ENCODE assay signal across 37 cellular contexts in genomic region chr18:51138936-51139335, GRCh38.
"Had no signal": no experiment of that assay in that cellular context is flagged by ENCODE, and none has a peak within 500 bp of the region (broad histone marks: within the 10 kb centered on the region; RNA-seq: fewer than 3 reads in every experiment).

No MANE protein-coding gene starts in this region.

- H3K4me1 Mint-ChIP-seq: activated CD4-positive, alpha-beta T cell treated with anti-CD3 and anti-CD28 coated beads, Interleukin-2, amount 10 ng/mL, durations not matched to agents 24 days and 14 days; activated CD8-positive, alpha-beta memory T cell treated with anti-CD3 and anti-CD28 coated beads, Interleukin-2, amount 10 ng/mL, durations not matched to agents 7 days and 5 days; T-helper 17 cell had no signal

- H3K27ac Mint-ChIP-seq: activated CD4-positive, alpha-beta memory T cell treated with anti-CD3 and anti-CD28 coated beads for 36 hours; activated CD4-positive, alpha-beta T cell treated with anti-CD3 and anti-CD28 coated beads for 36 hours; activated CD4-positive, alpha-beta T cell treated with anti-CD3 and anti-CD28 coated beads, Interleukin-2, amount 10 ng/mL, durations not matched to agents 24 days and 14 days; activated CD8-positive, alpha-beta memory T cell treated with anti-CD3 and anti-CD28 coated beads, Interleukin-2, amount 10 ng/mL, durations not matched to agents 7 days and 5 days; activated CD8-positive, alpha-beta T cell treated with anti-CD3 and anti-CD28 coated beads, Interleukin-2, amount 10 ng/mL, durations not matched to agents 7 days and 5 days; activated naive CD4-positive, alpha-beta T cell treated with anti-CD3 and anti-CD28 coated beads for 36 hours; activated naive CD8-positive, alpha-beta T cell treated with anti-CD3 and anti-CD28 coated beads for 36 hours; activated naive CD8-positive, alpha-beta T cell treated with anti-CD3 and anti-CD28 coated beads, Interleukin-2, amount 50 U/mL, for 24 hours; activated T-helper 1 cell treated with anti-CD3 and anti-CD28 coated beads, Interleukin-12 subunit alpha, Interleukin-12 subunit beta, Interleukin-2, Interleukin-4 antibody, amounts not matched to agents 30 ng/mL and 10 ng/mL and 1 ng/mL, durations not matched to agents 14 hours and 24 hours and 36 hours; activated T-helper 2 cell treated with anti-CD3 and anti-CD28 coated beads, Interferon-gamma antibody, Interleukin-2, Interleukin-4, amounts not matched to agents 10 μg/mL and 5 μg/mL and 100 μg/mL, durations not matched to agents 14 hours and 24 hours and 36 hours; dendritic cell treated with granulocyte-macrophage colony-stimulating factor and Interleukin-4, amounts not matched to agents 40 ng/mL and 50 ng/mL, for 4 days; endodermal cell; T-helper 17 cell; T-helper 2 cell treated with Interferon-gamma antibody and Interleukin-4, amounts not matched to agents 5 μg/mL and 100 μg/mL, for 36 hours had no signal

- H3K9me3 Mint-ChIP-seq: activated CD4-positive, alpha-beta memory T cell treated with anti-CD3 and anti-CD28 coated beads for 36 hours; activated CD4-positive, alpha-beta T cell treated with anti-CD3 and anti-CD28 coated beads, Interleukin-2, amount 10 ng/mL, durations not matched to agents 24 days and 14 days; activated naive CD4-positive, alpha-beta T cell treated with anti-CD3 and anti-CD28 coated beads for 36 hours; activated naive CD4-positive, alpha-beta T cell treated with anti-CD3 and anti-CD28 coated beads, Interleukin-2, amount 50 U/mL, for 24 hours; activated naive CD8-positive, alpha-beta T cell treated with anti-CD3 and anti-CD28 coated beads, Interleukin-2, amount 50 U/mL, for 24 hours; activated T-helper 1 cell treated with anti-CD3 and anti-CD28 coated beads, Interleukin-12 subunit alpha, Interleukin-12 subunit beta, Interleukin-2, Interleukin-4 antibody, amounts not matched to agents 30 ng/mL and 10 ng/mL and 1 ng/mL, durations not matched to agents 14 hours and 24 hours and 36 hours; activated T-helper 2 cell treated with anti-CD3 and anti-CD28 coated beads, Interferon-gamma antibody, Interleukin-2, Interleukin-4, amounts not matched to agents 10 μg/mL and 5 μg/mL and 100 μg/mL, durations not matched to agents 14 hours and 24 hours and 36 hours; dendritic cell treated with granulocyte-macrophage colony-stimulating factor and Interleukin-4, amounts not matched to agents 40 ng/mL and 50 ng/mL, for 4 days; endodermal cell; T-helper 2 cell treated with Interferon-gamma antibody and Interleukin-4, amounts not matched to agents 5 μg/mL and 100 μg/mL, for 36 hours had no signal

- H3K36me3 ChIP-seq: adrenal gland, gastrocnemius medialis, heart left ventricle, WERI-Rb-1 had no signal

- ATAC-seq: activated CD4-positive, alpha-beta T cell treated with anti-CD3 and anti-CD28 coated beads for 36 hours; activated CD8-positive, alpha-beta memory T cell treated with anti-CD3 and anti-CD28 coated beads, Interleukin-2, amount 10 ng/mL, durations not matched to agents 7 days and 5 days; activated CD8-positive, alpha-beta T cell treated with anti-CD3 and anti-CD28 coated beads, Interleukin-2, amount 10 ng/mL, durations not matched to agents 7 days and 5 days; activated naive CD8-positive, alpha-beta T cell treated with anti-CD3 and anti-CD28 coated beads, Interleukin-2, amount 50 U/mL, for 24 hours; body of pancreas; esophagus mucosa; foreskin keratinocyte; gastrocnemius medialis; heart left ventricle; T-helper 17 cell had no signal

- H3K36me3 Mint-ChIP-seq: activated CD4-positive, alpha-beta memory T cell treated with anti-CD3 and anti-CD28 coated beads for 36 hours; activated CD8-positive, alpha-beta memory T cell treated with anti-CD3 and anti-CD28 coated beads, Interleukin-2, amount 10 ng/mL, durations not matched to agents 7 days and 5 days; activated naive CD4-positive, alpha-beta T cell treated with anti-CD3 and anti-CD28 coated beads, Interleukin-2, amount 50 U/mL, for 24 hours; activated naive CD8-positive, alpha-beta T cell treated with anti-CD3 and anti-CD28 coated beads for 36 hours had no signal

- H3K4me3 ChIP-seq: adrenal gland, body of pancreas, coronary artery, dorsolateral prefrontal cortex, gastrocnemius medialis, heart left ventricle had no signal

- H3K27ac ChIP-seq: adrenal gland, body of pancreas, coronary artery, dorsolateral prefrontal cortex, foreskin keratinocyte, gastrocnemius medialis, heart left ventricle, WERI-Rb-1 had no signal

- H3K9me3 ChIP-seq: adrenal gland, body of pancreas, gastrocnemius medialis, heart left ventricle had no signal

- H3K4me1 ChIP-seq: adrenal gland, body of pancreas, gastrocnemius medialis, heart left ventricle had no signal

- H3K4me3 Mint-ChIP-seq: activated CD4-positive, alpha-beta memory T cell treated with anti-CD3 and anti-CD28 coated beads for 36 hours; activated CD4-positive, alpha-beta T cell treated with anti-CD3 and anti-CD28 coated beads for 36 hours; activated CD4-positive, alpha-beta T cell treated with anti-CD3 and anti-CD28 coated beads, Interleukin-2, amount 10 ng/mL, durations not matched to agents 24 days and 14 days; activated CD8-positive, alpha-beta memory T cell treated with anti-CD3 and anti-CD28 coated beads, Interleukin-2, amount 10 ng/mL, durations not matched to agents 7 days and 5 days; activated CD8-positive, alpha-beta T cell treated with anti-CD3 and anti-CD28 coated beads, Interleukin-2, amount 10 ng/mL, durations not matched to agents 7 days and 5 days; activated naive CD4-positive, alpha-beta T cell treated with anti-CD3 and anti-CD28 coated beads for 36 hours; activated naive CD4-positive, alpha-beta T cell treated with anti-CD3 and anti-CD28 coated beads, Interleukin-2, amount 50 U/mL, for 24 hours; activated naive CD8-positive, alpha-beta T cell treated with anti-CD3 and anti-CD28 coated beads for 36 hours; activated naive CD8-positive, alpha-beta T cell treated with anti-CD3 and anti-CD28 coated beads, Interleukin-2, amount 50 U/mL, for 24 hours; activated T-helper 1 cell treated with anti-CD3 and anti-CD28 coated beads, Interleukin-12 subunit alpha, Interleukin-12 subunit beta, Interleukin-2, Interleukin-4 antibody, amounts not matched to agents 30 ng/mL and 10 ng/mL and 1 ng/mL, durations not matched to agents 14 hours and 24 hours and 36 hours; dendritic cell treated with granulocyte-macrophage colony-stimulating factor and Interleukin-4, amounts not matched to agents 40 ng/mL and 50 ng/mL, for 4 days; endodermal cell; T-helper 17 cell; T-helper 2 cell treated with Interferon-gamma antibody and Interleukin-4, amounts not matched to agents 5 μg/mL and 100 μg/mL, for 36 hours had no signal

- H3K27me3 Mint-ChIP-seq: activated CD4-positive, alpha-beta memory T cell treated with anti-CD3 and anti-CD28 coated beads for 36 hours; activated CD4-positive, alpha-beta T cell treated with anti-CD3 and anti-CD28 coated beads for 36 hours; activated CD4-positive, alpha-beta T cell treated with anti-CD3 and anti-CD28 coated beads, Interleukin-2, amount 10 ng/mL, durations not matched to agents 24 days and 14 days; activated naive CD4-positive, alpha-beta T cell treated with anti-CD3 and anti-CD28 coated beads, Interleukin-2, amount 50 U/mL, for 24 hours; activated naive CD8-positive, alpha-beta T cell treated with anti-CD3 and anti-CD28 coated beads for 36 hours; activated naive CD8-positive, alpha-beta T cell treated with anti-CD3 and anti-CD28 coated beads, Interleukin-2, amount 50 U/mL, for 24 hours; dendritic cell treated with granulocyte-macrophage colony-stimulating factor and Interleukin-4, amounts not matched to agents 40 ng/mL and 50 ng/mL, for 4 days; T-helper 17 cell had no signal

- DNase-seq: activated CD4-positive, alpha-beta memory T cell treated with anti-CD3 and anti-CD28 coated beads for 36 hours; activated CD4-positive, alpha-beta T cell treated with anti-CD3 and anti-CD28 coated beads for 36 hours; activated CD4-positive, alpha-beta T cell treated with anti-CD3 and anti-CD28 coated beads, Interleukin-2, amount 10 ng/mL, durations not matched to agents 24 days and 14 days; activated CD4-positive, CD25-positive, alpha-beta regulatory T cell; activated CD4-positive, CD25-positive, alpha-beta regulatory T cell treated with anti-CD3 and anti-CD28 coated beads, Interleukin-2, amount 50 U/mL, for 72 hours; activated CD8-positive, alpha-beta memory T cell treated with anti-CD3 and anti-CD28 coated beads, Interleukin-2, amount 10 ng/mL, durations not matched to agents 7 days and 5 days; activated CD8-positive, alpha-beta memory T cell treated with anti-CD3 and anti-CD28 coated beads, Interleukin-2, amount 50 U/mL, for 4 hours; activated CD8-positive, alpha-beta T cell treated with anti-CD3 and anti-CD28 coated beads, Interleukin-2, amount 10 ng/mL, durations not matched to agents 7 days and 5 days; activated effector memory CD4-positive, alpha-beta T cell treated with anti-CD3 and anti-CD28 coated beads, Interleukin-2, amount 50 U/mL, for 16 hours; activated naive CD4-positive, alpha-beta T cell treated with anti-CD3 and anti-CD28 coated beads for 36 hours; activated naive CD8-positive, alpha-beta T cell treated with anti-CD3 and anti-CD28 coated beads for 36 hours; activated naive CD8-positive, alpha-beta T cell treated with anti-CD3 and anti-CD28 coated beads, Interleukin-2, amount 50 U/mL, for 24 hours; activated T-cell treated with anti-CD3 and anti-CD28 coated beads, Interleukin-2, amount 50 U/mL, for 1 hour; activated T-cell treated with anti-CD3 and anti-CD28 coated beads, Interleukin-2, amount 50 U/mL, for 48 hours; amygdala; aorta; body of pancreas; central memory CD4-positive, alpha-beta T cell; cerebellar nuclear complex; dorsolateral prefrontal cortex; effector memory CD4-positive, alpha-beta T cell; endodermal cell; foreskin keratinocyte; gastrocnemius medialis; glutamatergic neuron; heart left ventricle; T-helper 17 cell; T1000; WERI-Rb-1 had no signal
